Comparison of ENCODE assay signal across 1 cellular context in the genomic region with DNA sequence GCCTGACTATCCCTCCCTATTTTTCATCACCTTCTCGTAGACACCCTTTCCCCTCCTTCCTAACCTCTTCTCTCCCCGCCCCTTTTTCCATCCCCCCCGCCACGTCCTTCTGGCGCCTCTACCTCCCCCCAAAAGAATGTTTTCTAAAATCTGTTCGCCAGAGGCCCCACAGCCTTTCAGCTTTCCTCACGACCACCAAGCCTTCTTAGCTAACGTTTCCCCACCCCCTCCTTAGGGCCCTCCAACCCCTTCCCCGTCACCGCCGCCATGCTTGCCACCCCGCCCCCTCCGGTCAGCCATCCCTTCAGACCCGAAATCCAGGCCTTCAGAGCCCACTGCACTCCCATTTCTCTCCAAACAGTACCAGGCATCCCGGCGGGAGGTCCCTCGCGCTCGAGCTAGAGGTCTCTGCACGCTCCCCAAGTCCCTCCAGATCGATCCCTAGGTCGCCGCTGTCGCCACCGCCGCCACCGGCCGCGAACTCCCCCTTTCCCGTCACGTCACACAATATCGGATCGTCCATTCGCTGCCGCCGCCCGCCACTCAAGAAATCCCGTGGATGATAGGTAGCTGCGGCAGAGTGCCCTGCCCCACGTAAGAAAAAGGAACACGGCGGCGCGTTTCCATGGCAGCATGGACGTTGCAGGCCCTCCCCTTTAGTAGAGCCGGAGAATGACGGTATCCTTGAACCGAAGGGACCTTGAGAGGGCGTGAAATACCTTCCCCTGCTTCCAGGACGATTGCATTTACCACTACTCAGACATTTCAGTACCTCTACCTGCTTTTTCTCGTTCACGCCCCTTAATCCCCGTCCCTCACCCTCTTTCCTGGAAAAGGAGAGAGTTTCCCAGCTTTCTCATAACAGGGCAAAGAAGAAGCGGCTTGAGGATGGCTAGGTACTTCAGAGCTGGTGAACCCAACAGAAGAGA.
A peak's percentile ranks its signal among the peaks of the same experiment; 100 is the strongest.
TF ChIP-seq lines count a peak whose summit lies in the region.

A gene with protein sequence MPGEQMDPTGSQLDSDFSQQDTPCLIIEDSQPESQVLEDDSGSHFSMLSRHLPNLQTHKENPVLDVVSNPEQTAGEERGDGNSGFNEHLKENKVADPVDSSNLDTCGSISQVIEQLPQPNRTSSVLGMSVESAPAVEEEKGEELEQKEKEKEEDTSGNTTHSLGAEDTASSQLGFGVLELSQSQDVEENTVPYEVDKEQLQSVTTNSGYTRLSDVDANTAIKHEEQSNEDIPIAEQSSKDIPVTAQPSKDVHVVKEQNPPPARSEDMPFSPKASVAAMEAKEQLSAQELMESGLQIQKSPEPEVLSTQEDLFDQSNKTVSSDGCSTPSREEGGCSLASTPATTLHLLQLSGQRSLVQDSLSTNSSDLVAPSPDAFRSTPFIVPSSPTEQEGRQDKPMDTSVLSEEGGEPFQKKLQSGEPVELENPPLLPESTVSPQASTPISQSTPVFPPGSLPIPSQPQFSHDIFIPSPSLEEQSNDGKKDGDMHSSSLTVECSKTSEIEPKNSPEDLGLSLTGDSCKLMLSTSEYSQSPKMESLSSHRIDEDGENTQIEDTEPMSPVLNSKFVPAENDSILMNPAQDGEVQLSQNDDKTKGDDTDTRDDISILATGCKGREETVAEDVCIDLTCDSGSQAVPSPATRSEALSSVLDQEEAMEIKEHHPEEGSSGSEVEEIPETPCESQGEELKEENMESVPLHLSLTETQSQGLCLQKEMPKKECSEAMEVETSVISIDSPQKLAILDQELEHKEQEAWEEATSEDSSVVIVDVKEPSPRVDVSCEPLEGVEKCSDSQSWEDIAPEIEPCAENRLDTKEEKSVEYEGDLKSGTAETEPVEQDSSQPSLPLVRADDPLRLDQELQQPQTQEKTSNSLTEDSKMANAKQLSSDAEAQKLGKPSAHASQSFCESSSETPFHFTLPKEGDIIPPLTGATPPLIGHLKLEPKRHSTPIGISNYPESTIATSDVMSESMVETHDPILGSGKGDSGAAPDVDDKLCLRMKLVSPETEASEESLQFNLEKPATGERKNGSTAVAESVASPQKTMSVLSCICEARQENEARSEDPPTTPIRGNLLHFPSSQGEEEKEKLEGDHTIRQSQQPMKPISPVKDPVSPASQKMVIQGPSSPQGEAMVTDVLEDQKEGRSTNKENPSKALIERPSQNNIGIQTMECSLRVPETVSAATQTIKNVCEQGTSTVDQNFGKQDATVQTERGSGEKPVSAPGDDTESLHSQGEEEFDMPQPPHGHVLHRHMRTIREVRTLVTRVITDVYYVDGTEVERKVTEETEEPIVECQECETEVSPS (N-terminal part only) (minus strand): TSS at position 484 of the 929 bp plus-strand sequence. CDS start 113 bp downstream, at position 371.

TF ChIP-seq in HepG2, 621 proteins besides CTCF, POLR2A, EP300 and RAD21 (continued from another document and continues in another):
- peak; percentile 44 for TF ChIP-seq RXRA (CRISPR knock-in tag; IDR thresholded peaks at IDR 0.05)
- TF ChIP-seq YY1 (IDR thresholded peaks at IDR 0.05; ENCODE audit: insufficient read depth, insufficient replicate concordance, low read depth, low read length): peak; percentile 77
- TF ChIP-seq SALL1 (CRISPR knock-in tag; IDR thresholded peaks at IDR 0.05): peak; percentile 40; the same call in 1 of the 2 replicates
- peak; percentile 24; the same call in 1 of the 2 replicates for TF ChIP-seq PITX1 (CRISPR knock-in tag; IDR thresholded peaks at IDR 0.05)
- TF ChIP-seq, protein P1, sequence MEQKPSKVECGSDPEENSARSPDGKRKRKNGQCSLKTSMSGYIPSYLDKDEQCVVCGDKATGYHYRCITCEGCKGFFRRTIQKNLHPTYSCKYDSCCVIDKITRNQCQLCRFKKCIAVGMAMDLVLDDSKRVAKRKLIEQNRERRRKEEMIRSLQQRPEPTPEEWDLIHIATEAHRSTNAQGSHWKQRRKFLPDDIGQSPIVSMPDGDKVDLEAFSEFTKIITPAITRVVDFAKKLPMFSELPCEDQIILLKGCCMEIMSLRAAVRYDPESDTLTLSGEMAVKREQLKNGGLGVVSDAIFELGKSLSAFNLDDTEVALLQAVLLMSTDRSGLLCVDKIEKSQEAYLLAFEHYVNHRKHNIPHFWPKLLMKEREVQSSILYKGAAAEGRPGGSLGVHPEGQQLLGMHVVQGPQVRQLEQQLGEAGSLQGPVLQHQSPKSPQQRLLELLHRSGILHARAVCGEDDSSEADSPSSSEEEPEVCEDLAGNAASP (CRISPR knock-in tag; IDR thresholded peaks at IDR 0.05; ENCODE audit: borderline replicate concordance): peak; percentile 69; the same call in 1 of the 2 replicates
- TF ChIP-seq FOXK1 (CRISPR knock-in tag; IDR thresholded peaks at IDR 0.05; ENCODE audit: borderline replicate concordance, low read depth): no peak
- TF ChIP-seq, protein P2, sequence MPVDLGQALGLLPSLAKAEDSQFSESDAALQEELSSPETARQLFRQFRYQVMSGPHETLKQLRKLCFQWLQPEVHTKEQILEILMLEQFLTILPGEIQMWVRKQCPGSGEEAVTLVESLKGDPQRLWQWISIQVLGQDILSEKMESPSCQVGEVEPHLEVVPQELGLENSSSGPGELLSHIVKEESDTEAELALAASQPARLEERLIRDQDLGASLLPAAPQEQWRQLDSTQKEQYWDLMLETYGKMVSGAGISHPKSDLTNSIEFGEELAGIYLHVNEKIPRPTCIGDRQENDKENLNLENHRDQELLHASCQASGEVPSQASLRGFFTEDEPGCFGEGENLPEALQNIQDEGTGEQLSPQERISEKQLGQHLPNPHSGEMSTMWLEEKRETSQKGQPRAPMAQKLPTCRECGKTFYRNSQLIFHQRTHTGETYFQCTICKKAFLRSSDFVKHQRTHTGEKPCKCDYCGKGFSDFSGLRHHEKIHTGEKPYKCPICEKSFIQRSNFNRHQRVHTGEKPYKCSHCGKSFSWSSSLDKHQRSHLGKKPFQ (CRISPR knock-in tag; IDR thresholded peaks at IDR 0.05; ENCODE audit: insufficient replicate concordance): no peak
- TF ChIP-seq HNRNPLL (IDR thresholded peaks at IDR 0.05; ENCODE audit: low read depth, low read length, poor library complexity, severe bottlenecking): peak; percentile 68
- TF ChIP-seq, protein P3, sequence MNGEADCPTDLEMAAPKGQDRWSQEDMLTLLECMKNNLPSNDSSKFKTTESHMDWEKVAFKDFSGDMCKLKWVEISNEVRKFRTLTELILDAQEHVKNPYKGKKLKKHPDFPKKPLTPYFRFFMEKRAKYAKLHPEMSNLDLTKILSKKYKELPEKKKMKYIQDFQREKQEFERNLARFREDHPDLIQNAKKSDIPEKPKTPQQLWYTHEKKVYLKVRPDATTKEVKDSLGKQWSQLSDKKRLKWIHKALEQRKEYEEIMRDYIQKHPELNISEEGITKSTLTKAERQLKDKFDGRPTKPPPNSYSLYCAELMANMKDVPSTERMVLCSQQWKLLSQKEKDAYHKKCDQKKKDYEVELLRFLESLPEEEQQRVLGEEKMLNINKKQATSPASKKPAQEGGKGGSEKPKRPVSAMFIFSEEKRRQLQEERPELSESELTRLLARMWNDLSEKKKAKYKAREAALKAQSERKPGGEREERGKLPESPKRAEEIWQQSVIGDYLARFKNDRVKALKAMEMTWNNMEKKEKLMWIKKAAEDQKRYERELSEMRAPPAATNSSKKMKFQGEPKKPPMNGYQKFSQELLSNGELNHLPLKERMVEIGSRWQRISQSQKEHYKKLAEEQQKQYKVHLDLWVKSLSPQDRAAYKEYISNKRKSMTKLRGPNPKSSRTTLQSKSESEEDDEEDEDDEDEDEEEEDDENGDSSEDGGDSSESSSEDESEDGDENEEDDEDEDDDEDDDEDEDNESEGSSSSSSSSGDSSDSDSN (CRISPR knock-in tag; IDR thresholded peaks at IDR 0.05): 0 out of 2 replicates have a peak, but pooled peaks have one; percentile 29
- TF ChIP-seq, protein P4, sequence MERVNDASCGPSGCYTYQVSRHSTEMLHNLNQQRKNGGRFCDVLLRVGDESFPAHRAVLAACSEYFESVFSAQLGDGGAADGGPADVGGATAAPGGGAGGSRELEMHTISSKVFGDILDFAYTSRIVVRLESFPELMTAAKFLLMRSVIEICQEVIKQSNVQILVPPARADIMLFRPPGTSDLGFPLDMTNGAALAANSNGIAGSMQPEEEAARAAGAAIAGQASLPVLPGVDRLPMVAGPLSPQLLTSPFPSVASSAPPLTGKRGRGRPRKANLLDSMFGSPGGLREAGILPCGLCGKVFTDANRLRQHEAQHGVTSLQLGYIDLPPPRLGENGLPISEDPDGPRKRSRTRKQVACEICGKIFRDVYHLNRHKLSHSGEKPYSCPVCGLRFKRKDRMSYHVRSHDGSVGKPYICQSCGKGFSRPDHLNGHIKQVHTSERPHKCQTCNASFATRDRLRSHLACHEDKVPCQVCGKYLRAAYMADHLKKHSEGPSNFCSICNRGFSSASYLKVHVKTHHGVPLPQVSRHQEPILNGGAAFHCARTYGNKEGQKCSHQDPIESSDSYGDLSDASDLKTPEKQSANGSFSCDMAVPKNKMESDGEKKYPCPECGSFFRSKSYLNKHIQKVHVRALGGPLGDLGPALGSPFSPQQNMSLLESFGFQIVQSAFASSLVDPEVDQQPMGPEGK (CRISPR knock-in tag; IDR thresholded peaks at IDR 0.05): peak; percentile 49; the same call in 1 of the 2 replicates
- TF ChIP-seq THAP11 (CRISPR knock-in tag; IDR thresholded peaks at IDR 0.05): peak; percentile 62
- TF ChIP-seq, protein P5, sequence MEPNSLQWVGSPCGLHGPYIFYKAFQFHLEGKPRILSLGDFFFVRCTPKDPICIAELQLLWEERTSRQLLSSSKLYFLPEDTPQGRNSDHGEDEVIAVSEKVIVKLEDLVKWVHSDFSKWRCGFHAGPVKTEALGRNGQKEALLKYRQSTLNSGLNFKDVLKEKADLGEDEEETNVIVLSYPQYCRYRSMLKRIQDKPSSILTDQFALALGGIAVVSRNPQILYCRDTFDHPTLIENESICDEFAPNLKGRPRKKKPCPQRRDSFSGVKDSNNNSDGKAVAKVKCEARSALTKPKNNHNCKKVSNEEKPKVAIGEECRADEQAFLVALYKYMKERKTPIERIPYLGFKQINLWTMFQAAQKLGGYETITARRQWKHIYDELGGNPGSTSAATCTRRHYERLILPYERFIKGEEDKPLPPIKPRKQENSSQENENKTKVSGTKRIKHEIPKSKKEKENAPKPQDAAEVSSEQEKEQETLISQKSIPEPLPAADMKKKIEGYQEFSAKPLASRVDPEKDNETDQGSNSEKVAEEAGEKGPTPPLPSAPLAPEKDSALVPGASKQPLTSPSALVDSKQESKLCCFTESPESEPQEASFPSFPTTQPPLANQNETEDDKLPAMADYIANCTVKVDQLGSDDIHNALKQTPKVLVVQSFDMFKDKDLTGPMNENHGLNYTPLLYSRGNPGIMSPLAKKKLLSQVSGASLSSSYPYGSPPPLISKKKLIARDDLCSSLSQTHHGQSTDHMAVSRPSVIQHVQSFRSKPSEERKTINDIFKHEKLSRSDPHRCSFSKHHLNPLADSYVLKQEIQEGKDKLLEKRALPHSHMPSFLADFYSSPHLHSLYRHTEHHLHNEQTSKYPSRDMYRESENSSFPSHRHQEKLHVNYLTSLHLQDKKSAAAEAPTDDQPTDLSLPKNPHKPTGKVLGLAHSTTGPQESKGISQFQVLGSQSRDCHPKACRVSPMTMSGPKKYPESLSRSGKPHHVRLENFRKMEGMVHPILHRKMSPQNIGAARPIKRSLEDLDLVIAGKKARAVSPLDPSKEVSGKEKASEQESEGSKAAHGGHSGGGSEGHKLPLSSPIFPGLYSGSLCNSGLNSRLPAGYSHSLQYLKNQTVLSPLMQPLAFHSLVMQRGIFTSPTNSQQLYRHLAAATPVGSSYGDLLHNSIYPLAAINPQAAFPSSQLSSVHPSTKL (CRISPR knock-in tag; IDR thresholded peaks at IDR 0.05): 0 out of 2 replicates have a peak, but pooled peaks have one; percentile 34
- TF ChIP-seq GABPB1 (CRISPR knock-in tag; IDR thresholded peaks at IDR 0.05): peak; percentile 81
- peak; percentile 85; the same call in 2 of the 3 replicates for TF ChIP-seq MXI1 (IDR thresholded peaks at IDR 0.05; ENCODE audit: borderline replicate concordance, low read depth, low read length)
- TF ChIP-seq CEBPG (CRISPR knock-in tag; IDR thresholded peaks at IDR 0.05): no peak
- TF ChIP-seq HOXA3 (CRISPR knock-in tag; IDR thresholded peaks at IDR 0.05): peak; percentile 98
- TF ChIP-seq, protein P6, sequence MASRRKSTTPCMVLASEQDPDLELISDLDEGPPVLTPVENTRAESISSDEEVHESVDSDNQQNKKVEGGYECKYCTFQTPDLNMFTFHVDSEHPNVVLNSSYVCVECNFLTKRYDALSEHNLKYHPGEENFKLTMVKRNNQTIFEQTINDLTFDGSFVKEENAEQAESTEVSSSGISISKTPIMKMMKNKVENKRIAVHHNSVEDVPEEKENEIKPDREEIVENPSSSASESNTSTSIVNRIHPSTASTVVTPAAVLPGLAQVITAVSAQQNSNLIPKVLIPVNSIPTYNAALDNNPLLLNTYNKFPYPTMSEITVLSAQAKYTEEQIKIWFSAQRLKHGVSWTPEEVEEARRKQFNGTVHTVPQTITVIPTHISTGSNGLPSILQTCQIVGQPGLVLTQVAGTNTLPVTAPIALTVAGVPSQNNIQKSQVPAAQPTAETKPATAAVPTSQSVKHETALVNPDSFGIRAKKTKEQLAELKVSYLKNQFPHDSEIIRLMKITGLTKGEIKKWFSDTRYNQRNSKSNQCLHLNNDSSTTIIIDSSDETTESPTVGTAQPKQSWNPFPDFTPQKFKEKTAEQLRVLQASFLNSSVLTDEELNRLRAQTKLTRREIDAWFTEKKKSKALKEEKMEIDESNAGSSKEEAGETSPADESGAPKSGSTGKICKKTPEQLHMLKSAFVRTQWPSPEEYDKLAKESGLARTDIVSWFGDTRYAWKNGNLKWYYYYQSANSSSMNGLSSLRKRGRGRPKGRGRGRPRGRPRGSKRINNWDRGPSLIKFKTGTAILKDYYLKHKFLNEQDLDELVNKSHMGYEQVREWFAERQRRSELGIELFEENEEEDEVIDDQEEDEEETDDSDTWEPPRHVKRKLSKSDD (CRISPR knock-in tag; IDR thresholded peaks at IDR 0.05; ENCODE audit: low read depth): peak; percentile 99
- TF ChIP-seq GATAD2A (CRISPR knock-in tag; IDR thresholded peaks at IDR 0.05): 0 out of 2 replicates have a peak, but pooled peaks have one; percentile 25
- no peak for TF ChIP-seq SP1 (IDR thresholded peaks at IDR 0.05)
- TF ChIP-seq SP1 (CRISPR knock-in tag; IDR thresholded peaks at IDR 0.05): peak; percentile 13; the same call in 1 of the 2 replicates
- TF ChIP-seq ZNF337 (CRISPR knock-in tag; IDR thresholded peaks at IDR 0.05; ENCODE audit: borderline replicate concordance, low read depth): 0 out of 2 replicates have a peak, but pooled peaks have one; percentile 21
- TF ChIP-seq, protein P7, sequence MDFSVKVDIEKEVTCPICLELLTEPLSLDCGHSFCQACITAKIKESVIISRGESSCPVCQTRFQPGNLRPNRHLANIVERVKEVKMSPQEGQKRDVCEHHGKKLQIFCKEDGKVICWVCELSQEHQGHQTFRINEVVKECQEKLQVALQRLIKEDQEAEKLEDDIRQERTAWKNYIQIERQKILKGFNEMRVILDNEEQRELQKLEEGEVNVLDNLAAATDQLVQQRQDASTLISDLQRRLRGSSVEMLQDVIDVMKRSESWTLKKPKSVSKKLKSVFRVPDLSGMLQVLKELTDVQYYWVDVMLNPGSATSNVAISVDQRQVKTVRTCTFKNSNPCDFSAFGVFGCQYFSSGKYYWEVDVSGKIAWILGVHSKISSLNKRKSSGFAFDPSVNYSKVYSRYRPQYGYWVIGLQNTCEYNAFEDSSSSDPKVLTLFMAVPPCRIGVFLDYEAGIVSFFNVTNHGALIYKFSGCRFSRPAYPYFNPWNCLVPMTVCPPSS (IDR thresholded peaks at IDR 0.05): no peak
- TF ChIP-seq, protein P8, sequence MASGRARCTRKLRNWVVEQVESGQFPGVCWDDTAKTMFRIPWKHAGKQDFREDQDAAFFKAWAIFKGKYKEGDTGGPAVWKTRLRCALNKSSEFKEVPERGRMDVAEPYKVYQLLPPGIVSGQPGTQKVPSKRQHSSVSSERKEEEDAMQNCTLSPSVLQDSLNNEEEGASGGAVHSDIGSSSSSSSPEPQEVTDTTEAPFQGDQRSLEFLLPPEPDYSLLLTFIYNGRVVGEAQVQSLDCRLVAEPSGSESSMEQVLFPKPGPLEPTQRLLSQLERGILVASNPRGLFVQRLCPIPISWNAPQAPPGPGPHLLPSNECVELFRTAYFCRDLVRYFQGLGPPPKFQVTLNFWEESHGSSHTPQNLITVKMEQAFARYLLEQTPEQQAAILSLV (CRISPR knock-in tag; IDR thresholded peaks at IDR 0.05; ENCODE audit: borderline replicate concordance): peak; percentile 56; the same call in 1 of the 2 replicates
- TF ChIP-seq ZNF17 (CRISPR knock-in tag; IDR thresholded peaks at IDR 0.05): no peak
- TF ChIP-seq HDAC2 (CRISPR knock-in tag; IDR thresholded peaks at IDR 0.05): 0 out of 2 replicates have a peak, but pooled peaks have one; percentile 15
